In the genomic region with DNA sequence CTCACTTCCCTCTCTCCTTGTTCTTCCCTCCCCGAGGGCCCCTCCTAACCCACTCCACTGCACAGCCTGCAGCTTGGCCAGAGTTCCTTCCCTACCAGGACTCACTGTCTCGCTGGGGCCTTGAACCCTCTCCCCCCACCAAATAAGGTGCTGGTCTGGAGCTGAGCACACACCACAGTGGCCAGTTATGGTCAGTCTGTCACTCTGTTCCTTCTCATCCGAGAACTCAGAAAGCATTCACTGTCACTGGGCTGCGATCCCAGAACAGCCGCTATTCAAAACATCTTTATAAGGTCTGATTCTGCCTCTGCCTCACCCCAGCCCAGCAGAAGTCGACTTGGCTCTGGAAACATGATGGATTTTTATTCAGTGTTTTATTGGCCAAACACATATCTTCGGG, we compare ENCODE assay signal across 1 cellular context.
TF ChIP-seq lines count a peak whose summit lies in the region.

No MANE protein-coding gene starts in this region.

TF ChIP-seq in IMR-90, 13 proteins besides CTCF, POLR2A, EP300 and RAD21 (continued from another document):
- TF ChIP-seq, protein P1, sequence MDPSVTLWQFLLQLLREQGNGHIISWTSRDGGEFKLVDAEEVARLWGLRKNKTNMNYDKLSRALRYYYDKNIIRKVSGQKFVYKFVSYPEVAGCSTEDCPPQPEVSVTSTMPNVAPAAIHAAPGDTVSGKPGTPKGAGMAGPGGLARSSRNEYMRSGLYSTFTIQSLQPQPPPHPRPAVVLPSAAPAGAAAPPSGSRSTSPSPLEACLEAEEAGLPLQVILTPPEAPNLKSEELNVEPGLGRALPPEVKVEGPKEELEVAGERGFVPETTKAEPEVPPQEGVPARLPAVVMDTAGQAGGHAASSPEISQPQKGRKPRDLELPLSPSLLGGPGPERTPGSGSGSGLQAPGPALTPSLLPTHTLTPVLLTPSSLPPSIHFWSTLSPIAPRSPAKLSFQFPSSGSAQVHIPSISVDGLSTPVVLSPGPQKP (IDR thresholded peaks at IDR 0.05; ENCODE audit: borderline replicate concordance, low read depth, low read length), result no peak
- TF ChIP-seq CEBPB (IDR thresholded peaks at IDR 0.05; ENCODE audit: low read depth, low read length), result no peak
- TF ChIP-seq MXI1 (IDR thresholded peaks at IDR 0.05; ENCODE audit: borderline replicate concordance, low read depth, low read length), result no peak
- TF ChIP-seq MAFK (IDR thresholded peaks at IDR 0.05; ENCODE audit: low read depth, low read length), result no peak
- no peak for TF ChIP-seq CHD1 (IDR thresholded peaks at IDR 0.05; ENCODE audit: low read depth, low read length)
- no peak for TF ChIP-seq FOS (IDR thresholded peaks at IDR 0.05; ENCODE audit: low read depth, low read length)
- no peak for TF ChIP-seq NFE2L2 (IDR thresholded peaks at IDR 0.05; ENCODE audit: low read depth, low read length)
- TF ChIP-seq BHLHE40 (IDR thresholded peaks at IDR 0.05; ENCODE audit: low read depth, low read length), result no peak
- TF ChIP-seq MAZ (IDR thresholded peaks at IDR 0.05; ENCODE audit: borderline replicate concordance, low read depth, low read length), result no peak
- TF ChIP-seq RCOR1 (IDR thresholded peaks at IDR 0.05; ENCODE audit: insufficient replicate concordance, low read length), result no peak
- no peak for TF ChIP-seq SMC3 (IDR thresholded peaks at IDR 0.05; ENCODE audit: low read depth, low read length)
